Comparison of ENCODE assay signal across 9 cellular contexts in the genomic region with DNA sequence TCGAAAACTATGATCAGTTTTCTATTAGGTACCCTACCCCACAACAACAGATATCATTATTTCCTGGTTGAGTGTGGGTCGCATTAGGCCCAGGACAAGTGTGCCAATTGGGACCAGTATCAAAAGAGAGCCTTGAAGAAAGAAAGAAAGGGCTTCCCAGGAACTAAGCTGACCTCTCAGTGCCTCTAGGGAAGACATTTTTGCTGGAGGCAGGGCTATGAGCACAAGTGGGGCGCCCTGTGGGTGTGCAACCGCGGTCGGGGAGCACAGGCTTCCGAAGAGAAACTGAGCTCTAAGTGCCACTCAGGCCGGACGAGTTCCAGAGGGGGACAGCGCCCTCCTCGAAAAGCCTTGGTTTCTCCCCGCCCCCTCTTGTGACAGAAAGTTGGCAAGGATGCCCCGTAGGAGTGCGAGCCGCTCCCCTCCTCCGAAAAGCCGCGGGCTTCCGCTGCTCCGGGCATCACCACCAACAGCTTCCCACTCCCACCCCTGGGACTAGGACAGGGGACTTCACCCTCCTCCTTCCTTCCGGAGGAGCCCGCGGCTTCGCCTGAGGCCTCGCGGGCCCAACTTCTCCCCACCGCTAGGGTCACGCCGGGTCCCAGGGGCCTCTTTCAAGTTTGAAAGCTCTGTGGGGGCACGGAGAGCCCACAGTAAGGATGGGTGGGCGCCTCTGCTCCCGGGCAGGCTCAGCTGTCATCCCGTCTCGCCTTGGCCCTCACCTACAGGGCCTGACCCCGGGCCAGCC. TPM values are rescaled to one million over a fixed set of nuclear protein-coding genes. Genes with fewer than 3 reads are reported as not detected.
DNase-seq lines count a peak whose midpoint lies in the region; ATAC-seq and TF ChIP-seq lines count a peak whose summit lies in the region.
"Had no signal": no experiment of that assay in that cellular context is flagged by ENCODE, and none has a peak within 500 bp of the region (broad histone marks: within the 10 kb centered on the region; RNA-seq: fewer than 3 reads in every experiment).

No MANE protein-coding gene starts in this region.

- H3K9me3 Mint-ChIP-seq in nephron progenitor cell (no peaks in the 10 kb centered on the region), CD14-positive monocyte (peaks cover 0 to 23% (median 11%) of the 10 kb centered on the region in 7 donors)
- H3K9me3 Mint-ChIP-seq: dendritic cell treated with granulocyte-macrophage colony-stimulating factor and Interleukin-4, amounts not matched to agents 40 ng/mL and 50 ng/mL, for 4 days had no signal

- no peak for ATAC-seq in HG02798 (IDR thresholded peaks at IDR 0.05; ENCODE audit: poor library complexity, unreplicated experiment)
- ATAC-seq in HG02840 (IDR thresholded peaks at IDR 0.05; ENCODE audit: low FRiP score, unreplicated experiment) = no peak

- H3K36me3 ChIP-seq in esophagus muscularis mucosa = no peaks in the 10 kb centered on the region

- no peaks in the 10 kb centered on the region for H3K9me3 ChIP-seq in esophagus muscularis mucosa

- DNase-seq in AML-193 (lab: John Stamatoyannopoulos, UW) (peak; percentile 56 to 60), KBM-7 (peak; percentile 98), esophagus muscularis mucosa (ENCODE audit: extremely low spot score) (no peak), nephron progenitor cell (no peak), CD14-positive monocyte (ENCODE audit: low spot score) (no peak), ACHN (no peak)

- intact Hi-C loops in esophagus muscularis mucosa (cut with DNase I) = no loop called here
- intact Hi-C loops in CD14-positive monocyte (cut with micrococcal nuclease) = no loop called here

- H3K4me3 Mint-ChIP-seq in nephron progenitor cell (no peak overlapping the region), CD14-positive monocyte (peak overlapping the region in 1 of 2 donors; percentile 81)
- H3K4me3 Mint-ChIP-seq: dendritic cell treated with granulocyte-macrophage colony-stimulating factor and Interleukin-4, amounts not matched to agents 40 ng/mL and 50 ng/mL, for 4 days had no signal

- in situ Hi-C loops in KBM-7 (cut with MboI; ENCODE audit: low pct_unique_long_range_greater_than_20kb, low sequenced_read_pairs) = loop anchor here (25.0 kb wide), 2 partner anchors 208 to 333 kb away; no protein-coding TSS in a partner anchor
- in situ Hi-C loops in ACHN (cut with HindIII; ENCODE audit: low pct_ligation_motif_present, low pct_unique_long_range_greater_than_20kb, low sequenced_read_pairs) = no loop called here

- peak overlapping the region; percentile 71 to 87 (median 76) for H3K4me3 ChIP-seq in esophagus muscularis mucosa

- 7% methylated on average over 20 of the region's 35 CpGs for WGBS in esophagus muscularis mucosa

- H3K27me3 Mint-ChIP-seq in nephron progenitor cell (ENCODE audit: low read depth, poor library complexity) (peaks cover 27% of the 10 kb centered on the region), CD14-positive monocyte (ENCODE audit: low read depth in 3 of 3) (peaks cover 27 to 68% (median 27%) of the 10 kb centered on the region in 3 donors)

- H3K27ac Mint-ChIP-seq in nephron progenitor cell (peak overlapping the region; percentile 79), CD14-positive monocyte (no peak overlapping the region)
- H3K27ac Mint-ChIP-seq: dendritic cell treated with granulocyte-macrophage colony-stimulating factor and Interleukin-4, amounts not matched to agents 40 ng/mL and 50 ng/mL, for 4 days had no signal

- peak overlapping the region; percentile 77 to 95 (median 91) for H3K27ac ChIP-seq in esophagus muscularis mucosa (replicated peaks in 1 of 4)

- H3K4me1 ChIP-seq in esophagus muscularis mucosa = peaks cover 36 to 75% (median 62%) of the 10 kb centered on the region in 4 donors

- H3K36me3 Mint-ChIP-seq in nephron progenitor cell (ENCODE audit: low read depth) (no peaks in the 10 kb centered on the region), CD14-positive monocyte (peaks cover 2 to 9% of the 10 kb centered on the region in 2 donors)

- no peak for TF ChIP-seq CTCF in esophagus muscularis mucosa (IDR thresholded peaks at IDR 0.05)
- TF ChIP-seq CTCF in nephron progenitor cell (IDR thresholded peaks at IDR 0.05) = no peak
- no peak for TF ChIP-seq CTCF in CD14-positive monocyte (IDR thresholded peaks at IDR 0.05)

- TF ChIP-seq POLR2A in esophagus muscularis mucosa (IDR thresholded peaks at IDR 0.05; ENCODE audit: low read depth) = no peak

- H3K4me1 Mint-ChIP-seq in nephron progenitor cell (peaks cover 55% of the 10 kb centered on the region), CD14-positive monocyte (peaks cover 28% of the 10 kb centered on the region)

- no peak for TF ChIP-seq EP300 in esophagus muscularis mucosa (IDR thresholded peaks at IDR 0.05)

- peaks cover 4 to 21% (median 7%) of the 10 kb centered on the region in 4 donors for H3K27me3 ChIP-seq in esophagus muscularis mucosa

RNA-seq across cellular contexts. Expression of a gene that starts 2.0 kb away (rescaled TPM):
- total RNA-seq in esophagus muscularis mucosa = 10 to 100 TPM in 1 of 4 donors, 1 to 10 TPM in 3; 8.6 to 22.8 (median 9.5) TPM
- polyA plus RNA-seq in CD14-positive monocyte = not detected

RNA-seq across cellular contexts. Expression of a gene that starts 4.0 kb away (rescaled TPM):
- total RNA-seq in esophagus muscularis mucosa = 10 to 100 TPM; 17.4 to 43.8 (median 40.6) TPM
- not detected for polyA plus RNA-seq in CD14-positive monocyte

Comparison
In these comparisons a context has a peak if more than half of its experiments do, and no peak if none do; other contexts are left out.
1. DNase-seq: peak in AML-193 (2 of 2) and KBM-7 (single experiment); none in esophagus muscularis mucosa (single experiment), nephron progenitor cell (single experiment), CD14-positive monocyte (single experiment) and ACHN (single experiment).